10 cellular contexts compared by ENCODE assay signal in genomic region chr5:74382864-74383618, GRCh38.
DNase-seq lines count a peak whose midpoint lies in the region; ATAC-seq, FAIRE-seq and TF ChIP-seq lines count a peak whose summit lies in the region.
"Had no signal": no experiment of that assay in that cellular context is flagged by ENCODE, and none has a peak within 500 bp of the region (broad histone marks: within the 10 kb centered on the region; RNA-seq: fewer than 3 reads in every experiment).

No MANE protein-coding gene starts in this region.

- H3K18ac ChIP-seq in H1 (ENCODE audit: extremely low read depth, low read length), result no peak overlapping the region

- no peak overlapping the region for H4K8ac ChIP-seq in H1 (ENCODE audit: extremely low read depth, insufficient read depth, low read length)

- H2AK5ac ChIP-seq in H1 (ENCODE audit: low read depth, low read length), result no peak overlapping the region

- TF ChIP-seq RAD21 in H1 (IDR thresholded peaks at IDR 0.05 in 1 of 2, conservative IDR thresholded peaks at IDR 0.05 in 1 of 2; ENCODE audit: low read depth in 2 of 2, low read length in 2 of 2), result no peak

- H3K27me3 ChIP-seq in H1 (replicated peaks in 1 of 4; ENCODE audit: control insufficient read depth in 3 of 4, extremely low read depth in 1 of 4, insufficient read depth in 3 of 4, low read length in 3 of 4), result no peaks in the 10 kb centered on the region

- no peak overlapping the region for H3K27ac ChIP-seq in H1 (ENCODE audit: low read depth, low read length)
- H3K27ac ChIP-seq: epithelial cell of prostate had no signal

- WGBS in H1 (ENCODE audit: extremely low coverage in 1 of 2, insufficient coverage in 1 of 2, insufficient read length in 1 of 2, insufficient replicate concordance in 2 of 2, low coverage in 1 of 2, low lambda C conversion rate in 2 of 2, missing lambda C conversion rate in 1 of 2), 2 experiments, result 88% methylated on average over 5 of the region's 5 CpGs; no CpG with 5 or more reads in 1 of the 2 experiments

- H4K5ac ChIP-seq in H1 (ENCODE audit: insufficient read length, low read depth, low read length), result no peak overlapping the region

- no peaks in the 10 kb centered on the region for H3K23me2 ChIP-seq in H1 (ENCODE audit: low read depth, low read length)

- H3K4me1 ChIP-seq in H1 (replicated peaks in 1 of 4; ENCODE audit: control insufficient read depth in 3 of 4, insufficient read depth in 4 of 4, low read length in 3 of 4), result no peaks in the 10 kb centered on the region

- peak overlapping the region; percentile 37; the same call in 1 of the 2 replicates for H2AFZ ChIP-seq in H1 (ENCODE audit: low read length)

- H4K20me1 ChIP-seq in H1 (replicated peaks in 1 of 2; ENCODE audit: control insufficient read depth in 1 of 2, insufficient read depth in 2 of 2, low read length in 2 of 2), result no peaks in the 10 kb centered on the region

- H3K9me3 ChIP-seq in H1 (ENCODE audit: insufficient read depth in 2 of 2, low read depth in 1 of 2, low read length in 1 of 2), result no peaks in the 10 kb centered on the region

- ATAC-seq in HG03460 (IDR thresholded peaks at IDR 0.05; ENCODE audit: unreplicated experiment), result no peak

- H3K36me3 ChIP-seq in H1 (ENCODE audit: control insufficient read depth in 2 of 4, insufficient read depth in 4 of 4, low read length in 3 of 4), result no peaks in the 10 kb centered on the region

- no peak overlapping the region for H2BK5ac ChIP-seq in H1 (ENCODE audit: low read depth, low read length)

- H3K56ac ChIP-seq in H1 (replicated peaks; ENCODE audit: insufficient read length, low read depth, low read length), result no peak overlapping the region

- H3K4me3 ChIP-seq in H1 (ENCODE audit: extremely low read depth in 1 of 4, insufficient read depth in 2 of 4, low read depth in 3 of 4, low read length in 4 of 4), result no peak overlapping the region

- POLR2A ChIA-PET in H1 (lab: Charles Lee; ENCODE audit: partially characterized antibody), result no interaction called here

- H2BK120ac ChIP-seq in H1 (replicated peaks; ENCODE audit: low read depth, low read length), result no peak overlapping the region

- H3K4ac ChIP-seq in H1 (replicated peaks; ENCODE audit: insufficient read length, low read depth, low read length), result no peak overlapping the region

- FAIRE-seq in H1 (lab: Jason Lieb, UNC), result no peak

- H2BK15ac ChIP-seq in H1 (ENCODE audit: low read length), result no peak overlapping the region

- H3K79me1 ChIP-seq in H1 (ENCODE audit: low read depth, low read length), result no peaks in the 10 kb centered on the region

- no peak overlapping the region for H3K23ac ChIP-seq in H1 (ENCODE audit: insufficient read length)

- no peak for TF ChIP-seq CTCF in H1 (IDR thresholded peaks at IDR 0.05; ENCODE audit: control extremely low read depth in 1 of 3, insufficient read depth in 1 of 3, low read depth in 1 of 3, low read length in 3 of 3)

- no peak overlapping the region for H2BK12ac ChIP-seq in H1 (ENCODE audit: low read depth, low read length)

- no peak for TF ChIP-seq EP300 in H1 (IDR thresholded peaks at IDR 0.05; ENCODE audit: borderline replicate concordance in 1 of 2, low read depth in 2 of 2, low read length in 2 of 2)

- no peak overlapping the region for H3K4me2 ChIP-seq in H1 (ENCODE audit: insufficient read depth in 1 of 2, low read depth in 2 of 2, low read length in 2 of 2)

- CTCF ChIA-PET in H1 (lab: Charles Lee; ENCODE audit: partially characterized antibody), result interaction anchor here (1.2 kb wide), 1 partner anchor 11 kb away, joined by 3 read pairs; no protein-coding TSS in a partner anchor

- H3K14ac ChIP-seq in H1 (ENCODE audit: insufficient read length), result no peak overlapping the region

- no peak overlapping the region for H3K9ac ChIP-seq in H1 (replicated peaks in 1 of 4; ENCODE audit: extremely low read depth in 1 of 4, low read depth in 3 of 4, low read length in 3 of 4)

- peak; percentile 66 for DNase-seq in AG08395 (ENCODE audit: low spot score)
- DNase-seq in NCI-H460 (ENCODE audit: extremely low read depth, low read depth), result peak; percentile 61
- DNase-seq in H1 (ENCODE audit: low read depth in 1 of 2, low spot score in 2 of 2), result no peak
- DNase-seq in myocyte (ENCODE audit: low read depth), result peak; percentile 72
- DNase-seq in cerebellar nuclear complex (lab: John Stamatoyannopoulos, UW), result no peak
- DNase-seq in KG1 (lab: John Stamatoyannopoulos, UW), result no peak
- DNase-seq in SKM-1 (lab: John Stamatoyannopoulos, UW; ENCODE audit: unreplicated experiment), result no peak
- DNase-seq: CD4-positive, alpha-beta T cell had no signal

- TF ChIP-seq POLR2A in H1 (IDR thresholded peaks at IDR 0.05; ENCODE audit: control extremely low read depth in 1 of 2, low read depth in 2 of 2, low read length in 2 of 2), result no peak

- H3K79me2 ChIP-seq in H1 (ENCODE audit: control insufficient read depth in 1 of 2, insufficient read depth in 2 of 2, low read length in 2 of 2), result no peaks in the 10 kb centered on the region

- no peak overlapping the region for H4K91ac ChIP-seq in H1 (replicated peaks; ENCODE audit: insufficient read length, low read length)

- H2BK20ac ChIP-seq in H1 (ENCODE audit: low read length), result no peak overlapping the region

TF ChIP-seq in H1, 55 proteins besides CTCF, POLR2A, EP300 and RAD21:
- TF ChIP-seq USF2 (IDR thresholded peaks at IDR 0.05; ENCODE audit: low read length) (no peak), RFX5 (IDR thresholded peaks at IDR 0.05; ENCODE audit: borderline replicate concordance, low read depth, low read length) (no peak)

Comparison
In these comparisons a context has a peak if more than half of its experiments do, and no peak if none do; other contexts are left out.
1. DNase-seq: peak in AG08395 (single experiment), NCI-H460 (single experiment) and myocyte (single experiment); none in H1 (0 of 2), cerebellar nuclear complex (0 of 2), KG1 (single experiment) and SKM-1 (single experiment).